ENCODE assay signal across 14 cellular contexts in genomic region chr7:28983396-28984190, GRCh38. TPM values are rescaled to one million over a fixed set of nuclear protein-coding genes. Genes with fewer than 3 reads are reported as not detected.
"Had no signal": no experiment of that assay in that cellular context is flagged by ENCODE, and none has a peak within 500 bp of the region (broad histone marks: within the 10 kb centered on the region; RNA-seq: fewer than 3 reads in every experiment).

No MANE protein-coding gene starts in this region.

- DNase-seq: activated CD4-positive, alpha-beta memory T cell treated with anti-CD3 and anti-CD28 coated beads for 36 hours; activated CD4-positive, alpha-beta T cell treated with anti-CD3 and anti-CD28 coated beads for 36 hours; activated CD8-positive, alpha-beta memory T cell treated with anti-CD3 and anti-CD28 coated beads, Interleukin-2, amount 10 ng/mL, durations not matched to agents 7 days and 5 days; activated naive CD4-positive, alpha-beta T cell treated with anti-CD3 and anti-CD28 coated beads, Interleukin-2, amount 50 U/mL, for 16 hours; activated T-cell treated with anti-CD3 and anti-CD28 coated beads, Interleukin-2, amount 50 U/mL, for 1 hour; colonic mucosa; glutamatergic neuron; stimulated activated CD4-positive, alpha-beta T cell treated with anti-CD3 and anti-CD28 coated beads, Interleukin-2, amount 100 ng/mL, for 48 hours; WERI-Rb-1 had no signal

- H3K4me1 Mint-ChIP-seq: activated CD4-positive, alpha-beta T cell treated with anti-CD3 and anti-CD28 coated beads for 36 hours; activated CD8-positive, alpha-beta memory T cell treated with anti-CD3 and anti-CD28 coated beads, Interleukin-2, amount 10 ng/mL, durations not matched to agents 7 days and 5 days; stimulated activated memory B cell treated with anti-CD40 and anti-IgM and Interleukin-4, amounts not matched to agents 10 μg/mL and 1 μg/mL and 100 μg/mL, for 72 hours had no signal

- H3K9me3 Mint-ChIP-seq: activated CD4-positive, alpha-beta memory T cell treated with anti-CD3 and anti-CD28 coated beads for 36 hours; stimulated activated memory B cell treated with anti-CD40 and anti-IgM and Interleukin-4, amounts not matched to agents 10 μg/mL and 1 μg/mL and 100 μg/mL, for 72 hours; T-helper 1 cell treated with Interleukin-12 subunit alpha and Interleukin-12 subunit beta and Interleukin-4 antibody, amounts not matched to agents 30 μg/mL and 1 μg/mL, for 36 hours had no signal

- H3K36me3 Mint-ChIP-seq: activated CD4-positive, alpha-beta memory T cell treated with anti-CD3 and anti-CD28 coated beads for 36 hours; activated CD8-positive, alpha-beta memory T cell treated with anti-CD3 and anti-CD28 coated beads, Interleukin-2, amount 10 ng/mL, durations not matched to agents 7 days and 5 days; stimulated activated memory B cell treated with anti-CD40 and anti-IgM and Interleukin-4, amounts not matched to agents 10 μg/mL and 1 μg/mL and 100 μg/mL, for 72 hours had no signal

- H3K4me3 ChIP-seq: colonic mucosa, uterus had no signal

- H3K9me3 ChIP-seq: colonic mucosa, uterus had no signal

- H3K27ac ChIP-seq: colonic mucosa, foreskin keratinocyte, parathyroid adenoma, WERI-Rb-1 had no signal

- H3K27me3 ChIP-seq: colonic mucosa, uterus had no signal

- H3K4me1 ChIP-seq: colonic mucosa, parathyroid adenoma had no signal

- H3K9ac ChIP-seq: parathyroid adenoma had no signal

- H3K36me3 ChIP-seq: colonic mucosa, uterus, WERI-Rb-1 had no signal

- H3K27ac Mint-ChIP-seq: activated CD4-positive, alpha-beta memory T cell treated with anti-CD3 and anti-CD28 coated beads for 36 hours; activated CD4-positive, alpha-beta T cell treated with anti-CD3 and anti-CD28 coated beads for 36 hours; activated CD8-positive, alpha-beta memory T cell treated with anti-CD3 and anti-CD28 coated beads, Interleukin-2, amount 10 ng/mL, durations not matched to agents 7 days and 5 days; stimulated activated memory B cell treated with anti-CD40 and anti-IgM and Interleukin-4, amounts not matched to agents 10 μg/mL and 1 μg/mL and 100 μg/mL, for 72 hours; T-helper 1 cell treated with Interleukin-12 subunit alpha and Interleukin-12 subunit beta and Interleukin-4 antibody, amounts not matched to agents 30 μg/mL and 1 μg/mL, for 36 hours had no signal

- H3K4me3 Mint-ChIP-seq: activated CD4-positive, alpha-beta memory T cell treated with anti-CD3 and anti-CD28 coated beads for 36 hours; activated CD4-positive, alpha-beta T cell treated with anti-CD3 and anti-CD28 coated beads for 36 hours; activated CD8-positive, alpha-beta memory T cell treated with anti-CD3 and anti-CD28 coated beads, Interleukin-2, amount 10 ng/mL, durations not matched to agents 7 days and 5 days; stimulated activated memory B cell treated with anti-CD40 and anti-IgM and Interleukin-4, amounts not matched to agents 10 μg/mL and 1 μg/mL and 100 μg/mL, for 72 hours; T-helper 1 cell treated with Interleukin-12 subunit alpha and Interleukin-12 subunit beta and Interleukin-4 antibody, amounts not matched to agents 30 μg/mL and 1 μg/mL, for 36 hours had no signal

RNA-seq across cellular contexts. Expression of gene TRIL, which starts 25.5 kb away (rescaled TPM):
- total RNA-seq: activated CD4-positive, alpha-beta memory T cell treated with anti-CD3 and anti-CD28 coated beads for 36 hours; activated CD4-positive, alpha-beta T cell treated with anti-CD3 and anti-CD28 coated beads for 36 hours; foreskin keratinocyte had no signal
- polyA plus RNA-seq: foreskin keratinocyte had no signal
